Comparison of ENCODE assay signal across 18 cellular contexts in genomic region chr5:102845041-102845440, GRCh38.
"Had no signal": no experiment of that assay in that cellular context is flagged by ENCODE, and none has a peak within 500 bp of the region (broad histone marks: within the 10 kb centered on the region; RNA-seq: fewer than 3 reads in every experiment).

No MANE protein-coding gene starts in this region.

- DNase-seq: activated CD4-positive, alpha-beta memory T cell treated with anti-CD3 and anti-CD28 coated beads for 36 hours; activated CD4-positive, alpha-beta T cell treated with anti-CD3 and anti-CD28 coated beads for 4 hours; activated CD8-positive, alpha-beta memory T cell treated with anti-CD3 and anti-CD28 coated beads, Interleukin-2, amount 10 ng/mL, durations not matched to agents 7 days and 5 days; activated naive CD4-positive, alpha-beta T cell treated with anti-CD3 and anti-CD28 coated beads for 36 hours; activated T-cell treated with anti-CD3 and anti-CD28 coated beads, Interleukin-2, amount 50 U/mL, for 1 hour; cerebellar nuclear complex; cortex of kidney; heart right ventricle; left ventricle myocardium superior; right lobe of liver; small intestine; stimulated activated CD4-positive, alpha-beta T cell treated with anti-CD3 and anti-CD28 coated beads, Interleukin-15, amount 100 ng/mL, for 24 hours; stimulated activated CD4-positive, alpha-beta T cell treated with anti-CD3 and anti-CD28 coated beads, Interleukin-4, amount 100 ng/mL, for 1 hour; stomach had no signal

- H3K27ac Mint-ChIP-seq: activated CD4-positive, alpha-beta memory T cell treated with anti-CD3 and anti-CD28 coated beads for 36 hours; activated CD8-positive, alpha-beta memory T cell treated with anti-CD3 and anti-CD28 coated beads, Interleukin-2, amount 10 ng/mL, durations not matched to agents 7 days and 5 days; activated naive CD4-positive, alpha-beta T cell treated with anti-CD3 and anti-CD28 coated beads for 36 hours; type B pancreatic cell; WTC11 had no signal

- H3K27me3 Mint-ChIP-seq: activated CD4-positive, alpha-beta memory T cell treated with anti-CD3 and anti-CD28 coated beads for 36 hours; activated CD8-positive, alpha-beta memory T cell treated with anti-CD3 and anti-CD28 coated beads, Interleukin-2, amount 10 ng/mL, durations not matched to agents 7 days and 5 days; type B pancreatic cell had no signal

- ATAC-seq: activated CD8-positive, alpha-beta memory T cell treated with anti-CD3 and anti-CD28 coated beads, Interleukin-2, amount 10 ng/mL, durations not matched to agents 7 days and 5 days; esophagus mucosa; gastroesophageal sphincter; heart right ventricle; left ventricle myocardium superior; right lobe of liver; WTC11 had no signal

- H3K36me3 Mint-ChIP-seq: type B pancreatic cell had no signal

- H3K4me1 Mint-ChIP-seq: activated CD8-positive, alpha-beta memory T cell treated with anti-CD3 and anti-CD28 coated beads, Interleukin-2, amount 10 ng/mL, durations not matched to agents 7 days and 5 days had no signal

- H3K4me3 Mint-ChIP-seq: activated CD4-positive, alpha-beta memory T cell treated with anti-CD3 and anti-CD28 coated beads for 36 hours; activated CD8-positive, alpha-beta memory T cell treated with anti-CD3 and anti-CD28 coated beads, Interleukin-2, amount 10 ng/mL, durations not matched to agents 7 days and 5 days; activated naive CD4-positive, alpha-beta T cell treated with anti-CD3 and anti-CD28 coated beads for 36 hours; type B pancreatic cell; WTC11 had no signal

- H3K9me3 Mint-ChIP-seq: activated CD4-positive, alpha-beta memory T cell treated with anti-CD3 and anti-CD28 coated beads for 36 hours; activated naive CD4-positive, alpha-beta T cell treated with anti-CD3 and anti-CD28 coated beads for 36 hours; type B pancreatic cell had no signal
